11 cellular contexts compared by ENCODE assay signal in genomic region chr13:40637644-40638043, GRCh38. TPM values are rescaled to one million over a fixed set of nuclear protein-coding genes. Genes with fewer than 3 reads are reported as not detected.
DNase-seq lines count a peak whose midpoint lies in the region; ATAC-seq lines count a peak whose summit lies in the region.
"Had no signal": no experiment of that assay in that cellular context is flagged by ENCODE, and none has a peak within 500 bp of the region (broad histone marks: within the 10 kb centered on the region; RNA-seq: fewer than 3 reads in every experiment).

No MANE protein-coding gene starts in this region.

- intact Hi-C loops in left colon (cut with DNase I, micrococcal nuclease): no loop called here

- H3K27ac Mint-ChIP-seq in activated naive CD8-positive, alpha-beta T cell treated with anti-CD3 and anti-CD28 coated beads, Interleukin-2, amount 10 ng/mL, durations not matched to agents 7 days and 5 days: peak overlapping the region; percentile 21
- H3K27ac Mint-ChIP-seq in stimulated activated memory B cell treated with anti-CD40 and anti-IgM and Interleukin-4, amounts not matched to agents 10 μg/mL and 1 μg/mL and 100 μg/mL, for 72 hours: peak overlapping the region; percentile 40

- DNase-seq in activated naive CD8-positive, alpha-beta T cell treated with anti-CD3 and anti-CD28 coated beads, Interleukin-2, amount 10 ng/mL, durations not matched to agents 7 days and 5 days: no peak
- DNase-seq in left colon (peak; percentile 52 to 70), SHP77 (lab: John Stamatoyannopoulos, UW) (no peak), NCI-H1048 (lab: John Stamatoyannopoulos, UW) (no peak), NCI-H345 (lab: John Stamatoyannopoulos, UW) (no peak)
- DNase-seq: DND-41; occipital lobe; RPMI8226; stimulated activated CD4-positive, alpha-beta T cell treated with anti-CD3 and anti-CD28 coated beads, Interleukin-4, amount 100 ng/mL, for 1 hour had no signal

- peak; percentile 43 for ATAC-seq in HG02678 (IDR thresholded peaks at IDR 0.05; ENCODE audit: unreplicated experiment)
- ATAC-seq in activated naive CD8-positive, alpha-beta T cell treated with anti-CD3 and anti-CD28 coated beads, Interleukin-2, amount 10 ng/mL, durations not matched to agents 7 days and 5 days (ENCODE audit: low read depth): no peak
- peak; percentile 95 for ATAC-seq in left colon
- ATAC-seq in stimulated activated memory B cell treated with anti-CD40 and anti-IgM and Interleukin-4, amounts not matched to agents 10 μg/mL and 1 μg/mL and 100 μg/mL, for 72 hours: peak; percentile 58

- H3K27me3 Mint-ChIP-seq in activated naive CD8-positive, alpha-beta T cell treated with anti-CD3 and anti-CD28 coated beads, Interleukin-2, amount 10 ng/mL, durations not matched to agents 7 days and 5 days: no peaks in the 10 kb centered on the region
- H3K27me3 Mint-ChIP-seq in stimulated activated memory B cell treated with anti-CD40 and anti-IgM and Interleukin-4, amounts not matched to agents 10 μg/mL and 1 μg/mL and 100 μg/mL, for 72 hours: no peaks in the 10 kb centered on the region

- peaks cover 20% of the 10 kb centered on the region for H3K36me3 Mint-ChIP-seq in activated naive CD8-positive, alpha-beta T cell treated with anti-CD3 and anti-CD28 coated beads, Interleukin-2, amount 10 ng/mL, durations not matched to agents 7 days and 5 days
- no peaks in the 10 kb centered on the region for H3K36me3 Mint-ChIP-seq in stimulated activated memory B cell treated with anti-CD40 and anti-IgM and Interleukin-4, amounts not matched to agents 10 μg/mL and 1 μg/mL and 100 μg/mL, for 72 hours

- no peak overlapping the region for H3K4me3 Mint-ChIP-seq in activated naive CD8-positive, alpha-beta T cell treated with anti-CD3 and anti-CD28 coated beads, Interleukin-2, amount 10 ng/mL, durations not matched to agents 7 days and 5 days
- peak overlapping the region; percentile 50 for H3K4me3 Mint-ChIP-seq in stimulated activated memory B cell treated with anti-CD40 and anti-IgM and Interleukin-4, amounts not matched to agents 10 μg/mL and 1 μg/mL and 100 μg/mL, for 72 hours

- H3K9me3 Mint-ChIP-seq in activated naive CD8-positive, alpha-beta T cell treated with anti-CD3 and anti-CD28 coated beads, Interleukin-2, amount 10 ng/mL, durations not matched to agents 7 days and 5 days: peaks cover 1% of the 10 kb centered on the region
- no peaks in the 10 kb centered on the region for H3K9me3 Mint-ChIP-seq in stimulated activated memory B cell treated with anti-CD40 and anti-IgM and Interleukin-4, amounts not matched to agents 10 μg/mL and 1 μg/mL and 100 μg/mL, for 72 hours

- peaks cover 59% of the 10 kb centered on the region for H3K4me1 Mint-ChIP-seq in activated naive CD8-positive, alpha-beta T cell treated with anti-CD3 and anti-CD28 coated beads, Interleukin-2, amount 10 ng/mL, durations not matched to agents 7 days and 5 days
- peaks cover 74% of the 10 kb centered on the region for H3K4me1 Mint-ChIP-seq in stimulated activated memory B cell treated with anti-CD40 and anti-IgM and Interleukin-4, amounts not matched to agents 10 μg/mL and 1 μg/mL and 100 μg/mL, for 72 hours

- POLR2A ChIA-PET in activated naive CD8-positive, alpha-beta T cell treated with anti-CD3 and anti-CD28 coated beads, Interleukin-2, amount 10 ng/mL, durations not matched to agents 7 days and 5 days (lab: Charles Lee): interaction anchor here (0.7 to 0.8 kb wide), 2 partner anchors 10 to 24 kb away, joined by 3 to 4 read pairs; no protein-coding TSS in a partner anchor

RNA-seq across cellular contexts. Expression of gene FOXO1, which starts 28.8 kb away (rescaled TPM):
- total RNA-seq in activated naive CD8-positive, alpha-beta T cell treated with anti-CD3 and anti-CD28 coated beads, Interleukin-2, amount 10 ng/mL, durations not matched to agents 7 days and 5 days: 10 to 100 TPM; 36.7 to 39.8 TPM
- 10 to 100 TPM; 31.1 to 33.9 TPM for total RNA-seq in left colon

Comparison
In these comparisons a context has a peak if more than half of its experiments do, and no peak if none do; other contexts are left out.
1. DNase-seq: peak in left colon (2 of 2); none in activated naive CD8-positive, alpha-beta T cell treated with anti-CD3 and anti-CD28 coated beads, Interleukin-2, amount 10 ng/mL, durations not matched to agents 7 days and 5 days (single experiment), SHP77 (0 of 2), NCI-H1048 (single experiment) and NCI-H345 (single experiment).